ENCODE assay signal across 8 cellular contexts in the genomic region with DNA sequence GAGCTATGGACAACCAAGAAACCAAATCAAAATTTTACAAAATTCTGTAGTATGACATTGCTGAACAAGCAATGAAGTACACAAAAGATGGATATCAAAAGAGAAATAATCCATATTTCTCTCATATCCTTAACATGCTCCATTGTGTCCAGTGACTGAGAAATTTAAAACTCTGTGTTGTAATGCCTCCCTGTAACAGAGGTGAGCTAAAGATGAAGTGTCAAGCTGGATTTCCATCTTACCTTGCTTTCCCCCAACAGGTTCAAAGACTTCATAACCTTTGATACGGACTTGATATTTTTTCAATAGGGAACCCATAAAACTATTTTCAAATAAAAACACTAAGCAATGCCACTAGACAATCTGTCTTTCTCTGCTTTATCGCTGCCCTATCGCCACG.
A peak's percentile ranks its signal among the peaks of the same experiment; 100 is the strongest.
DNase-seq lines count a peak whose midpoint lies in the region; ATAC-seq lines count a peak whose summit lies in the region.

No MANE protein-coding gene starts in this region.

- H3K4me3 Mint-ChIP-seq in T-helper 1 cell treated with Interleukin-12 subunit alpha and Interleukin-12 subunit beta and Interleukin-4 antibody, amounts not matched to agents 30 μg/mL and 1 μg/mL, for 36 hours, result peak overlapping the region; percentile 99
- peak overlapping the region; percentile 93 for H3K4me3 Mint-ChIP-seq in activated naive CD8-positive, alpha-beta T cell
- peak overlapping the region; percentile 94 to 100 (median 97) for H3K4me3 Mint-ChIP-seq in immature natural killer cell

- H3K27ac ChIP-seq in substantia nigra (ENCODE audit: low read depth, low read length, poor library complexity, severe bottlenecking), result peak overlapping the region; percentile 93

- peak overlapping the region; percentile 97 for H3K27ac Mint-ChIP-seq in T-helper 1 cell treated with Interleukin-12 subunit alpha and Interleukin-12 subunit beta and Interleukin-4 antibody, amounts not matched to agents 30 μg/mL and 1 μg/mL, for 36 hours
- peak overlapping the region; percentile 95 for H3K27ac Mint-ChIP-seq in activated naive CD8-positive, alpha-beta T cell
- H3K27ac Mint-ChIP-seq in immature natural killer cell, result peak overlapping the region; percentile 85 to 99 (median 96)

- H3K36me3 Mint-ChIP-seq in T-helper 1 cell treated with Interleukin-12 subunit alpha and Interleukin-12 subunit beta and Interleukin-4 antibody, amounts not matched to agents 30 μg/mL and 1 μg/mL, for 36 hours (ENCODE audit: low read depth), result no peaks in the 10 kb centered on the region
- no peaks in the 10 kb centered on the region for H3K36me3 Mint-ChIP-seq in activated naive CD8-positive, alpha-beta T cell
- H3K36me3 Mint-ChIP-seq in immature natural killer cell, result no peaks in the 10 kb centered on the region

- H3K27me3 Mint-ChIP-seq in T-helper 1 cell treated with Interleukin-12 subunit alpha and Interleukin-12 subunit beta and Interleukin-4 antibody, amounts not matched to agents 30 μg/mL and 1 μg/mL, for 36 hours (ENCODE audit: low read depth), result no peaks in the 10 kb centered on the region
- no peaks in the 10 kb centered on the region for H3K27me3 Mint-ChIP-seq in activated naive CD8-positive, alpha-beta T cell
- peaks cover 5 to 7% (median 7%) of the 10 kb centered on the region in 3 donors for H3K27me3 Mint-ChIP-seq in immature natural killer cell (ENCODE audit: low read depth in 3 of 3)

- no peaks in the 10 kb centered on the region for H3K9me3 Mint-ChIP-seq in T-helper 1 cell treated with Interleukin-12 subunit alpha and Interleukin-12 subunit beta and Interleukin-4 antibody, amounts not matched to agents 30 μg/mL and 1 μg/mL, for 36 hours
- no peaks in the 10 kb centered on the region for H3K9me3 Mint-ChIP-seq in activated naive CD8-positive, alpha-beta T cell (ENCODE audit: low read depth)
- H3K9me3 Mint-ChIP-seq in immature natural killer cell, result no peaks in the 10 kb centered on the region

- DNase-seq in T-helper 1 cell (no peak), immature natural killer cell (no peak), substantia nigra (lab: John Stamatoyannopoulos, UW) (no peak), middle frontal gyrus (ENCODE audit: extremely low spot score, low spot score) (no peak), DMS53 treated with DMSO at 0.1 percent for 48 hours (lab: John Stamatoyannopoulos, UW; ENCODE audit: unreplicated experiment) (no peak)

- no peak for ATAC-seq in HG03460 (IDR thresholded peaks at IDR 0.05; ENCODE audit: unreplicated experiment)

- H3K4me1 Mint-ChIP-seq in T-helper 1 cell treated with Interleukin-12 subunit alpha and Interleukin-12 subunit beta and Interleukin-4 antibody, amounts not matched to agents 30 μg/mL and 1 μg/mL, for 36 hours (ENCODE audit: low read depth), result peaks cover 22% of the 10 kb centered on the region
- H3K4me1 Mint-ChIP-seq in activated naive CD8-positive, alpha-beta T cell (ENCODE audit: low read depth), result peaks cover 33% of the 10 kb centered on the region
- H3K4me1 Mint-ChIP-seq in immature natural killer cell, result peaks cover 11 to 25% of the 10 kb centered on the region in 2 donors
